In genomic region chr9:98950262-98950661, GRCh38 we compare ENCODE assay signal across 22 cellular contexts. TPM values are rescaled to one million over a fixed set of nuclear protein-coding genes. Genes with fewer than 3 reads are reported as not detected.
"Had no signal": no experiment of that assay in that cellular context is flagged by ENCODE, and none has a peak within 500 bp of the region (broad histone marks: within the 10 kb centered on the region; RNA-seq: fewer than 3 reads in every experiment).

No MANE protein-coding gene starts in this region.

- H3K9me3 Mint-ChIP-seq: dendritic cell treated with granulocyte-macrophage colony-stimulating factor and Interleukin-4, amounts not matched to agents 40 ng/mL and 50 ng/mL, for 4 days had no signal

- H3K27ac Mint-ChIP-seq: dendritic cell treated with granulocyte-macrophage colony-stimulating factor and Interleukin-4, amounts not matched to agents 40 ng/mL and 50 ng/mL, for 4 days; effector memory CD8-positive, alpha-beta T cell; mesothelial cell of epicardium; naive B cell had no signal

- H3K4me3 ChIP-seq: colonic mucosa, esophagus squamous epithelium, gastrocnemius medialis, heart right ventricle, lower lobe of right lung, mucosa of descending colon had no signal

- H3K36me3 ChIP-seq: colonic mucosa, esophagus squamous epithelium, gastrocnemius medialis, lower lobe of right lung had no signal

- H3K4me1 ChIP-seq: colonic mucosa had no signal

- H3K4me1 Mint-ChIP-seq: mesothelial cell of epicardium, naive B cell had no signal

- H3K27me3 ChIP-seq: colonic mucosa had no signal

- H3K9me3 ChIP-seq: colonic mucosa, esophagus squamous epithelium, gastrocnemius medialis, heart right ventricle, lower lobe of right lung, mucosa of descending colon had no signal

- H3K27ac ChIP-seq: colonic mucosa, lower lobe of right lung had no signal

- DNase-seq: cerebellar nuclear complex; colonic mucosa; cortex of kidney; effector CD8-positive, alpha-beta T cell; effector memory CD8-positive, alpha-beta T cell; esophagus squamous epithelium; foreskin fibroblast; foreskin melanocyte; gastrocnemius medialis; heart right ventricle; hippocampal formation; left cardiac atrium; left ventricle myocardium superior; lower lobe of right lung; mesenchymal stem cell; mucosa of descending colon; naive B cell had no signal

- ATAC-seq: effector memory CD8-positive, alpha-beta T cell; gastrocnemius medialis; left cardiac atrium; left ventricle myocardium superior; lower lobe of right lung; mucosa of descending colon had no signal

- H3K36me3 Mint-ChIP-seq: mesothelial cell of epicardium, naive B cell had no signal

- H3K4me3 Mint-ChIP-seq: dendritic cell treated with granulocyte-macrophage colony-stimulating factor and Interleukin-4, amounts not matched to agents 40 ng/mL and 50 ng/mL, for 4 days; effector memory CD8-positive, alpha-beta T cell; mesothelial cell of epicardium; naive B cell had no signal

RNA-seq across cellular contexts. Expression of gene COL15A1, which starts 6.6 kb away (rescaled TPM):
- total RNA-seq: endothelial cell of umbilical vein, lung microvascular endothelial cell had no signal
- polyA plus RNA-seq: endothelial cell of umbilical vein, keratinocyte had no signal
